Comparison of ENCODE assay signal across 19 cellular contexts in genomic region chr19:49780861-49781260, GRCh38. TPM values are rescaled to one million over a fixed set of nuclear protein-coding genes. Genes with fewer than 3 reads are reported as not detected.
DNase-seq lines count a peak whose midpoint lies in the region; ATAC-seq and TF ChIP-seq lines count a peak whose summit lies in the region.
"Had no signal": no experiment of that assay in that cellular context is flagged by ENCODE, and none has a peak within 500 bp of the region (broad histone marks: within the 10 kb centered on the region; RNA-seq: fewer than 3 reads in every experiment).

No MANE protein-coding gene starts in this region.

- no peaks in the 10 kb centered on the region for H3K27me3 Mint-ChIP-seq in activated naive CD4-positive, alpha-beta T cell treated with anti-CD3 and anti-CD28 coated beads, Interleukin-2, amount 50 U/mL, for 24 hours
- no peaks in the 10 kb centered on the region for H3K27me3 Mint-ChIP-seq in IgD-negative memory B cell
- no peaks in the 10 kb centered on the region for H3K27me3 Mint-ChIP-seq in progenitor cell of endocrine pancreas

- H3K27me3 ChIP-seq in iPS-15b (ENCODE audit: control insufficient read depth, insufficient read depth, low read length), result no peaks in the 10 kb centered on the region
- H3K27me3 ChIP-seq: pancreas, SJCRH30, suprapubic skin had no signal

- peak overlapping the region; percentile 32 for H3K9ac ChIP-seq in iPS-15b (ENCODE audit: low read depth, low read length)

- no peak for ATAC-seq in GM19324 (IDR thresholded peaks at IDR 0.05; ENCODE audit: low FRiP score, unreplicated experiment)
- ATAC-seq: K562, PC-3 had no signal

- no peaks in the 10 kb centered on the region for H3K9me3 Mint-ChIP-seq in activated naive CD4-positive, alpha-beta T cell treated with anti-CD3 and anti-CD28 coated beads, Interleukin-2, amount 50 U/mL, for 24 hours
- H3K9me3 Mint-ChIP-seq in IgD-negative memory B cell (no peaks in the 10 kb centered on the region), progenitor cell of endocrine pancreas (ENCODE audit: low read depth) (no peaks in the 10 kb centered on the region)

- H3K4me3 Mint-ChIP-seq in activated naive CD4-positive, alpha-beta T cell treated with anti-CD3 and anti-CD28 coated beads, Interleukin-2, amount 50 U/mL, for 24 hours, result no peak overlapping the region
- no peak overlapping the region for H3K4me3 Mint-ChIP-seq in IgD-negative memory B cell
- H3K4me3 Mint-ChIP-seq in progenitor cell of endocrine pancreas (ENCODE audit: low read depth), result no peak overlapping the region

- H3K36me3 Mint-ChIP-seq in activated naive CD4-positive, alpha-beta T cell treated with anti-CD3 and anti-CD28 coated beads, Interleukin-2, amount 50 U/mL, for 24 hours, result peaks cover 11% of the 10 kb centered on the region
- peaks cover 4% of the 10 kb centered on the region for H3K36me3 Mint-ChIP-seq in IgD-negative memory B cell
- peaks cover 11% of the 10 kb centered on the region for H3K36me3 Mint-ChIP-seq in progenitor cell of endocrine pancreas (ENCODE audit: insufficient read depth)

- H3K4me1 Mint-ChIP-seq in activated naive CD4-positive, alpha-beta T cell treated with anti-CD3 and anti-CD28 coated beads, Interleukin-2, amount 50 U/mL, for 24 hours, result peaks cover 24% of the 10 kb centered on the region
- peaks cover 15 to 22% (median 19%) of the 10 kb centered on the region in 3 donors for H3K4me1 Mint-ChIP-seq in IgD-negative memory B cell
- H3K4me1 Mint-ChIP-seq in progenitor cell of endocrine pancreas (ENCODE audit: low read depth), result no peaks in the 10 kb centered on the region

- DNase-seq in activated naive CD4-positive, alpha-beta T cell (lab: John Stamatoyannopoulos, UW), result no peak
- DNase-seq in progenitor cell of endocrine pancreas (ENCODE audit: low spot score, unreplicated experiment), result no peak
- DNase-seq in NCI-H1092 (lab: John Stamatoyannopoulos, UW), result no peak
- no peak for DNase-seq in NCI-H2227 (lab: John Stamatoyannopoulos, UW; ENCODE audit: unreplicated experiment)
- DNase-seq: activated CD4-positive, alpha-beta T cell treated with anti-CD3 and anti-CD28 coated beads for 1 hour; Calu3; cerebellar nuclear complex; GF-D8; NCI-H1105; pancreas; PC-3; SJCRH30; stimulated activated CD4-positive, alpha-beta T cell treated with anti-CD3 and anti-CD28 coated beads, Interleukin-2, amount 100 ng/mL, for 48 hours had no signal

- H3K27ac Mint-ChIP-seq in activated naive CD4-positive, alpha-beta T cell treated with anti-CD3 and anti-CD28 coated beads, Interleukin-2, amount 50 U/mL, for 24 hours, result peak overlapping the region; percentile 57
- H3K27ac Mint-ChIP-seq in IgD-negative memory B cell (peak overlapping the region in 2 of 3 donors; percentile 59 to 82), progenitor cell of endocrine pancreas (peak overlapping the region; percentile 73)

- H3K9me3 ChIP-seq in iPS-15b (ENCODE audit: control insufficient read depth, insufficient read depth, low read length), result no peaks in the 10 kb centered on the region
- H3K9me3 ChIP-seq: pancreas, SJCRH30, suprapubic skin had no signal

- H3K4me1 ChIP-seq in iPS-15b (ENCODE audit: control insufficient read depth, insufficient read depth, low read length), result no peaks in the 10 kb centered on the region
- H3K4me1 ChIP-seq: pancreas, SJCRH30 had no signal

- no peak overlapping the region for H3K4me3 ChIP-seq in iPS-15b (ENCODE audit: low read depth, low read length)
- H3K4me3 ChIP-seq: K562, pancreas, SJCRH30, suprapubic skin had no signal

- TF ChIP-seq CTCF in progenitor cell of endocrine pancreas (IDR thresholded peaks at IDR 0.05; ENCODE audit: unreplicated experiment), result no peak

- H3K36me3 ChIP-seq in iPS-15b (ENCODE audit: control insufficient read depth, insufficient read depth, low read length), result peaks cover 11% of the 10 kb centered on the region

RNA-seq across cellular contexts. Expression of gene AP2A1, which starts 14.1 kb away (rescaled TPM):
- polyA plus RNA-seq in IgD-negative memory B cell, result 6.5 TPM
- 76.0 and 76.3 TPM in 2 replicates for total RNA-seq in progenitor cell of endocrine pancreas

RNA-seq across cellular contexts. Expression of gene TSKS, which starts 17.8 kb away (rescaled TPM):
- polyA plus RNA-seq in IgD-negative memory B cell, result 0.15 TPM
- total RNA-seq in progenitor cell of endocrine pancreas, result not detected in 2 replicates
- total RNA-seq: Calu3, PC-3, SJCRH30 had no signal

RNA-seq across cellular contexts. Expression of gene FUZ, which starts 32.2 kb away (rescaled TPM):
- polyA plus RNA-seq in IgD-negative memory B cell, result 6.6 TPM
- total RNA-seq in progenitor cell of endocrine pancreas, result 37.8 and 40.0 TPM in 2 replicates

RNA-seq across cellular contexts. Expression of gene MED25, which starts 37.2 kb away (rescaled TPM):
- polyA plus RNA-seq in IgD-negative memory B cell, result 54.7 TPM
- total RNA-seq in progenitor cell of endocrine pancreas, result 136 and 141 TPM in 2 replicates
